21 cellular contexts compared by ENCODE assay signal in genomic region chr5:90830058-90830457, GRCh38.
A peak's percentile ranks its signal among the peaks of the same experiment; 100 is the strongest.
DNase-seq lines count a peak whose midpoint lies in the region; ATAC-seq, FAIRE-seq and TF ChIP-seq lines count a peak whose summit lies in the region.
"Had no signal": no experiment of that assay in that cellular context is flagged by ENCODE, and none has a peak within 500 bp of the region (broad histone marks: within the 10 kb centered on the region; RNA-seq: fewer than 3 reads in every experiment).

No MANE protein-coding gene starts in this region.

- intact Hi-C loops in activated CD8-positive, alpha-beta T cell treated with anti-CD3 and anti-CD28 coated beads for 36 hours (cut with micrococcal nuclease): no loop called here

- H3K4me1 Mint-ChIP-seq in nephron progenitor cell: peaks cover 11% of the 10 kb centered on the region
- no peaks in the 10 kb centered on the region for H3K4me1 Mint-ChIP-seq in activated CD8-positive, alpha-beta T cell treated with anti-CD3 and anti-CD28 coated beads for 36 hours (ENCODE audit: low read depth)
- H3K4me1 Mint-ChIP-seq: CD8-positive, alpha-beta memory T cell had no signal

- H3K4me3 Mint-ChIP-seq in nephron progenitor cell: no peak overlapping the region
- H3K4me3 Mint-ChIP-seq in activated CD8-positive, alpha-beta T cell treated with anti-CD3 and anti-CD28 coated beads for 36 hours: no peak overlapping the region
- H3K4me3 Mint-ChIP-seq: CD8-positive, alpha-beta memory T cell had no signal

- CTCF ChIA-PET in activated CD8-positive, alpha-beta T cell treated with anti-CD3 and anti-CD28 coated beads for 36 hours (lab: Charles Lee): no interaction called here

- FAIRE-seq in endometrium (lab: Jason Lieb, UNC) (peak; percentile 33), frontal cortex (lab: Jason Lieb, UNC) (no peak)
- FAIRE-seq: D721Med, HTR-8/SVneo, RCC 7860 had no signal

- no peak for TF ChIP-seq CTCF in nephron progenitor cell (IDR thresholded peaks at IDR 0.05)
- TF ChIP-seq CTCF in activated CD8-positive, alpha-beta T cell treated with anti-CD3 and anti-CD28 coated beads for 36 hours (IDR thresholded peaks at IDR 0.05): no peak

- no peak for ATAC-seq in activated CD8-positive, alpha-beta T cell treated with anti-CD3 and anti-CD28 coated beads for 36 hours

- TF ChIP-seq POLR2A in erythroblast (IDR thresholded peaks at IDR 0.05; ENCODE audit: low read length): no peak

- H3K9me3 Mint-ChIP-seq in nephron progenitor cell: peaks cover 18% of the 10 kb centered on the region
- no peaks in the 10 kb centered on the region for H3K9me3 Mint-ChIP-seq in activated CD8-positive, alpha-beta T cell treated with anti-CD3 and anti-CD28 coated beads for 36 hours
- H3K9me3 Mint-ChIP-seq: CD8-positive, alpha-beta memory T cell had no signal

- POLR2A ChIA-PET in activated CD8-positive, alpha-beta T cell treated with anti-CD3 and anti-CD28 coated beads for 36 hours (lab: Charles Lee): no interaction called here

- peaks cover 53% of the 10 kb centered on the region for H3K36me3 Mint-ChIP-seq in nephron progenitor cell (ENCODE audit: low read depth)
- no peaks in the 10 kb centered on the region for H3K36me3 Mint-ChIP-seq in activated CD8-positive, alpha-beta T cell treated with anti-CD3 and anti-CD28 coated beads for 36 hours (ENCODE audit: low read depth)
- H3K36me3 Mint-ChIP-seq: CD8-positive, alpha-beta memory T cell had no signal

- DNase-seq in HT-29 (ENCODE audit: low spot score) (peak; percentile 22), nephron progenitor cell (no peak), GM03348 (ENCODE audit: low spot score) (no peak), erythroblast (lab: John Stamatoyannopoulos, UW) (no peak), frontal cortex (ENCODE audit: low spot score in 2 of 2) (no peak)
- DNase-seq in activated CD8-positive, alpha-beta T cell treated with anti-CD3 and anti-CD28 coated beads for 36 hours: no peak
- DNase-seq: CD8-positive, alpha-beta memory T cell; EL; H7; IMR-90; NCI-H1105; NCI-H146; NCI-H2029; NCI-H345; NCI-H524; NCI-H82; SJCRH30 had no signal

- H3K27me3 Mint-ChIP-seq in nephron progenitor cell (ENCODE audit: low read depth, poor library complexity): no peaks in the 10 kb centered on the region
- peaks cover 2% of the 10 kb centered on the region for H3K27me3 Mint-ChIP-seq in activated CD8-positive, alpha-beta T cell treated with anti-CD3 and anti-CD28 coated beads for 36 hours

- H3K27ac Mint-ChIP-seq in nephron progenitor cell: peak overlapping the region; percentile 47
- no peak overlapping the region for H3K27ac Mint-ChIP-seq in activated CD8-positive, alpha-beta T cell treated with anti-CD3 and anti-CD28 coated beads for 36 hours
- H3K27ac Mint-ChIP-seq: CD8-positive, alpha-beta memory T cell had no signal
